In genomic region chr7:131530137-131530536, GRCh38 we compare ENCODE assay signal across 26 cellular contexts. TPM values are rescaled to one million over a fixed set of nuclear protein-coding genes. Genes with fewer than 3 reads are reported as not detected.
DNase-seq lines count a peak whose midpoint lies in the region; ATAC-seq, FAIRE-seq and TF ChIP-seq lines count a peak whose summit lies in the region.
"Had no signal": no experiment of that assay in that cellular context is flagged by ENCODE, and none has a peak within 500 bp of the region (broad histone marks: within the 10 kb centered on the region; RNA-seq: fewer than 3 reads in every experiment).

No MANE protein-coding gene starts in this region.

- peaks cover 76% of the 10 kb centered on the region for H3K4me1 Mint-ChIP-seq in GM23338
- H3K4me1 Mint-ChIP-seq: CD4-positive, alpha-beta memory T cell had no signal

- H3K4me3 Mint-ChIP-seq in GM23338 = no peak overlapping the region; the same call in 2 of the 3 replicates
- H3K4me3 Mint-ChIP-seq: CD4-positive, alpha-beta memory T cell; IgD-negative memory B cell had no signal

- H4K20me1 ChIP-seq in GM23338 (replicated peaks; ENCODE audit: insufficient read depth) (peaks cover 95% of the 10 kb centered on the region), IMR-90 (ENCODE audit: insufficient read depth, low read length) (no peaks in the 10 kb centered on the region)

- in situ Hi-C loops in IMR-90 (cut with MboI; ENCODE audit: low sequenced_read_pairs) = no loop called here
- in situ Hi-C loops in gastrocnemius medialis (cut with MboI; ENCODE audit: low sequenced_read_pairs in 4 of 4) = no loop called here

- H3K9ac ChIP-seq in IMR-90 (ENCODE audit: low read depth, low read length) (no peak overlapping the region), kidney (ENCODE audit: low read length in 2 of 2) (no peak overlapping the region)
- H3K9ac ChIP-seq: KMS-11 had no signal

- no peak overlapping the region for H3K4ac ChIP-seq in IMR-90 (ENCODE audit: low read depth, low read length)

- no peak overlapping the region for H3K18ac ChIP-seq in IMR-90 (ENCODE audit: low read depth, low read length)

- TF ChIP-seq CTCF in GM23338 (conservative IDR thresholded peaks at IDR 0.05; ENCODE audit: low read depth in 2 of 2) = no peak
- TF ChIP-seq CTCF in IMR-90 (conservative IDR thresholded peaks at IDR 0.05; ENCODE audit: low read depth, low read length) = no peak
- TF ChIP-seq CTCF in kidney (IDR thresholded peaks at IDR 0.05; ENCODE audit: borderline replicate concordance, extremely low read depth, insufficient read depth) = no peak
- TF ChIP-seq CTCF in gastrocnemius medialis (IDR thresholded peaks at IDR 0.05 in 4 of 5, conservative IDR thresholded peaks at IDR 0.05 in 1 of 5) = no peak

- H3K4me1 ChIP-seq in GM23338 (ENCODE audit: insufficient read depth) (peaks cover 84% of the 10 kb centered on the region), IMR-90 (ENCODE audit: control insufficient read depth, insufficient read depth, low read length) (no peaks in the 10 kb centered on the region), kidney (ENCODE audit: control insufficient read depth in 1 of 2, insufficient read depth in 1 of 2, low read depth in 1 of 2, low read length in 2 of 2) (peaks cover 0 to 4% of the 10 kb centered on the region in 2 donors), gastrocnemius medialis (peaks cover 0 to 10% of the 10 kb centered on the region in 2 donors)

- 88% methylated on average over 2 of the region's 6 CpGs; no CpG with 5 or more reads in 1 of the 2 experiments for WGBS in IMR-90 (ENCODE audit: extremely low coverage in 2 of 2, insufficient read length in 1 of 2), 2 experiments

- H4K5ac ChIP-seq in IMR-90 (ENCODE audit: low read depth, low read length) = no peak overlapping the region

- H3K79me1 ChIP-seq in IMR-90 (ENCODE audit: low read depth in 1 of 2, low read length in 2 of 2) = peaks cover 0 to 2% of the 10 kb centered on the region in 2 experiments; a peak in 1 of 4 replicates

- H3K9me2 ChIP-seq in GM23338 (ENCODE audit: insufficient read depth) = no peaks in the 10 kb centered on the region

- TF ChIP-seq RAD21 in IMR-90 (IDR thresholded peaks at IDR 0.05; ENCODE audit: low read length) = no peak

- DNase-seq in GM23338 (ENCODE audit: low spot score) (no peak), IMR-90 (no peak), kidney (peak; percentile 23), gastrocnemius medialis (no peak), H4 (ENCODE audit: low spot score) (no peak), NCI-H69 (lab: John Stamatoyannopoulos, UW) (no peak), NAMALWA (ENCODE audit: low spot score) (no peak)
- DNase-seq: C1 segment of cervical spinal cord; CD4-positive, alpha-beta memory T cell; COR-L47; DMS53; GOT3; NCI-H1092; NCI-H1417 treated with DMSO at 0.1 percent for 48 hours; NCI-H1694 treated with DMSO at 0.1 percent for 48 hours; NCI-H2081; NCI-H2227 treated with DMSO at 0.1 percent for 48 hours; NCI-H526 treated with DMSO at 0.1 percent for 48 hours; SIG-M5 had no signal

- H3F3A ChIP-seq in GM23338 (replicated peaks; ENCODE audit: low read depth) = peaks cover 48% of the 10 kb centered on the region

- no peak overlapping the region for H4K8ac ChIP-seq in IMR-90 (ENCODE audit: low read depth in 2 of 2, low read length in 2 of 2)

- H3K79me2 ChIP-seq in GM23338 (replicated peaks; ENCODE audit: insufficient read depth) = peaks cover 99% of the 10 kb centered on the region

- FAIRE-seq in kidney (lab: Jason Lieb, UNC) = no peak
- FAIRE-seq: A549 had no signal

- H3K4me2 ChIP-seq in GM23338 (no peak overlapping the region), IMR-90 (ENCODE audit: low read depth, low read length) (no peak overlapping the region)
- H3K4me2 ChIP-seq: A549, KMS-11 had no signal

- no peak overlapping the region for H3K14ac ChIP-seq in IMR-90 (replicated peaks; ENCODE audit: low read depth, low read length)

- no peaks in the 10 kb centered on the region for H3K9me3 ChIP-seq in IMR-90 (ENCODE audit: control insufficient read depth, insufficient read depth, low read length)
- H3K9me3 ChIP-seq in kidney (ENCODE audit: control insufficient read depth in 1 of 2, low read length in 2 of 2) = no peaks in the 10 kb centered on the region
- H3K9me3 ChIP-seq in gastrocnemius medialis = no peaks in the 10 kb centered on the region
- H3K9me3 ChIP-seq: A549 had no signal

- H2AK9ac ChIP-seq in IMR-90 (replicated peaks; ENCODE audit: low read depth, low read length, poor library complexity) = peak overlapping the region; percentile 63

- no peak overlapping the region for H2BK20ac ChIP-seq in IMR-90 (ENCODE audit: low read depth, low read length)

- no peak overlapping the region for H2AK5ac ChIP-seq in IMR-90 (ENCODE audit: low read depth, low read length)

- no peak overlapping the region for H2BK15ac ChIP-seq in IMR-90 (ENCODE audit: low read depth, low read length)

- H3K9me3 Mint-ChIP-seq in GM23338 = no peaks in the 10 kb centered on the region
- H3K9me3 Mint-ChIP-seq: CD4-positive, alpha-beta memory T cell; IgD-negative memory B cell had no signal

- H3K27me3 Mint-ChIP-seq in GM23338 (ENCODE audit: insufficient read depth, low read depth, poor library complexity) = peaks cover 20% of the 10 kb centered on the region

- POLR2A ChIA-PET in IMR-90 (lab: Charles Lee; ENCODE audit: unreplicated experiment) = no interaction called here

- dilution Hi-C loops in IMR-90 (cut with HindIII; ENCODE audit: low sequenced_read_pairs, unreplicated experiment) = no loop called here

- H4K91ac ChIP-seq in IMR-90 (ENCODE audit: insufficient read depth, low read depth, low read length) = no peak overlapping the region

- no peak overlapping the region for H2BK120ac ChIP-seq in IMR-90 (ENCODE audit: low read depth, low read length)

- BruUV-seq in IMR-90 (replicated peaks; lab: Mats Ljungman, UMichigan) = no TSS peak

- H3K9me1 ChIP-seq in IMR-90 (ENCODE audit: insufficient read depth, low read length) = no peaks in the 10 kb centered on the region

- H3K27ac Mint-ChIP-seq in GM23338 = no peak overlapping the region
- H3K27ac Mint-ChIP-seq: CD4-positive, alpha-beta memory T cell; IgD-negative memory B cell had no signal

- H3K23ac ChIP-seq in IMR-90 (ENCODE audit: low read depth, low read length) = no peak overlapping the region

- H3K27ac ChIP-seq in GM23338 (ENCODE audit: low read depth) (peak overlapping the region; percentile 72), IMR-90 (ENCODE audit: insufficient read depth, low read length) (no peak overlapping the region), kidney (ENCODE audit: low read depth in 2 of 2, low read length in 2 of 2) (peak overlapping the region in 1 of 2 donors; percentile 23), gastrocnemius medialis (peak overlapping the region in 3 of 4 donors; percentile 49 to 64 (median 50))
- H3K27ac ChIP-seq: A549, KMS-11, RWPE1, SK-N-MC had no signal

- no peak for TF ChIP-seq POLR2A in IMR-90 (IDR thresholded peaks at IDR 0.05; ENCODE audit: low read depth, low read length)
- TF ChIP-seq POLR2A in gastrocnemius medialis (IDR thresholded peaks at IDR 0.05) = no peak

- H3K4me3 ChIP-seq in GM23338 (no peak overlapping the region), IMR-90 (ENCODE audit: insufficient read depth, low read depth, low read length) (no peak overlapping the region), kidney (ENCODE audit: low read length in 2 of 2) (no peak overlapping the region), gastrocnemius medialis (no peak overlapping the region)
- H3K4me3 ChIP-seq: A549, SK-N-MC had no signal

- H3K27me3 ChIP-seq in GM23338 (ENCODE audit: insufficient read depth) (no peaks in the 10 kb centered on the region), IMR-90 (ENCODE audit: control insufficient read depth, insufficient read depth, low read length) (peaks cover 3% of the 10 kb centered on the region; the same call in 1 of the 2 replicates), gastrocnemius medialis (no peaks in the 10 kb centered on the region)

- H3K36me3 Mint-ChIP-seq in GM23338 (ENCODE audit: low read depth) = peaks cover 65% of the 10 kb centered on the region
- H3K36me3 Mint-ChIP-seq: CD4-positive, alpha-beta memory T cell; IgD-negative memory B cell had no signal

- H2AFZ ChIP-seq in GM23338 = no peak overlapping the region
- no peak overlapping the region for H2AFZ ChIP-seq in IMR-90 (replicated peaks; ENCODE audit: low read length, poor library complexity)

- CTCF ChIA-PET in IMR-90 (lab: Yijun Ruan, JAX) = no interaction called here

- no peak overlapping the region for H2BK5ac ChIP-seq in IMR-90 (ENCODE audit: low read depth, low read length, poor library complexity, severe bottlenecking)

- no peak overlapping the region for H3K56ac ChIP-seq in IMR-90 (ENCODE audit: extremely low read depth, insufficient read depth, low read length)

- H3K36me3 ChIP-seq in GM23338 (ENCODE audit: insufficient read depth) (peaks cover 4% of the 10 kb centered on the region), IMR-90 (ENCODE audit: control insufficient read depth, insufficient read depth, low read length) (no peaks in the 10 kb centered on the region), kidney (ENCODE audit: control insufficient read depth in 1 of 2, insufficient read depth in 2 of 2, low read length in 2 of 2) (no peaks in the 10 kb centered on the region), gastrocnemius medialis (no peaks in the 10 kb centered on the region)

- ATAC-seq in GM23338 = no peak
- ATAC-seq in IMR-90 (ENCODE audit: low read depth) = no peak
- no peak for ATAC-seq in gastrocnemius medialis
- ATAC-seq: A549, HCT116, Panc1 had no signal

- intact Hi-C loops in IMR-90 (cut with micrococcal nuclease) (no loop called here), kidney (cut with DNase I) (no loop called here), gastrocnemius medialis (cut with DNase I; ENCODE audit: low total_unique reads) (no loop called here)

TF ChIP-seq in GM23338, 12 proteins besides CTCF, POLR2A, EP300 and RAD21 (continues in another document):
- TF ChIP-seq STAT1 (IDR thresholded peaks at IDR 0.05; ENCODE audit: unreplicated experiment) = no peak

RNA-seq across cellular contexts. Expression of gene PODXL, which starts 26.3 kb away (rescaled TPM):
- total RNA-seq in GM23338 (2014; rRNA removed; shearing (Covaris generic)) = 698 and 727 TPM in 2 replicates
- polyA plus RNA-seq in GM23338 (2016; fragmentation: Nextera tagmentation; extraction: Ambion mirVana) (215 and 220 TPM in 2 replicates), IMR-90 (2012; rRNA removed) (3.8 and 4.2 TPM in 2 replicates), kidney (ENCODE audit: insufficient read depth, low read depth, low replicate concordance) (150 TPM)
- total RNA-seq in IMR-90 (2012; rRNA removed) (1.3 and 1.4 TPM in 2 replicates), kidney (114 TPM), gastrocnemius medialis (10 to 100 TPM in 3 of 4 donors, 1 to 10 TPM in 1; 7.9 to 21.3 (median 13.2) TPM)
- 1.9 and 2.1 TPM in 2 replicates for polyA plus RNA-seq in IMR-90 (2012; cell fraction: cytosol; rRNA removed)
- polyA plus RNA-seq in IMR-90 (2012; cell fraction: nucleus; rRNA removed; ENCODE audit: low replicate concordance) = 6.7 and 7.8 TPM in 2 replicates
- 3.5 and 4.0 TPM in 2 replicates for total RNA-seq in H4 (2014; rRNA removed; shearing (Covaris generic))
